12 cellular contexts compared by ENCODE assay signal in the genomic region with DNA sequence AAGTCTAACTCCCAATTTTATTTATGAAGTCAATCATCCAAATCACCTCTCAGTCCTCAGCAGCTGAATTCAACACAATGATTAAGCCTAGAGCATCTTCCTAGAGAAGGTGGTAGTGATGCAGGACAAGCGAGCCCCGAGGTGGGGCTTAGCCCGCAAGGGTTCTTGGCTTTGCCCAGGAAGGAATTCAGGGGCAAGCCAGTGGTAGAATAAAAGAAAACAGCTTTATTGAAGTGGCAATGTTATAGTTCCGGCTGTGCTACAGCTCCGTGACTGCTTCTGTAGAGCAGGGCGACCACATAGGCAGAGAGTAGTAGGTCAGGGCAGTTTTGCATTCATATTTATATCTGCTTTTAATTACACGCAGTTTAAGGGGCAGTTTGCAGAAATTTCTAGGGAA.
DNase-seq lines count a peak whose midpoint lies in the region; ATAC-seq and TF ChIP-seq lines count a peak whose summit lies in the region.
"Had no signal": no experiment of that assay in that cellular context is flagged by ENCODE, and none has a peak within 500 bp of the region (broad histone marks: within the 10 kb centered on the region; RNA-seq: fewer than 3 reads in every experiment).

No MANE protein-coding gene starts in this region.

- no peaks in the 10 kb centered on the region for H3K27me3 Mint-ChIP-seq in activated naive CD8-positive, alpha-beta T cell treated with anti-CD3 and anti-CD28 coated beads, Interleukin-2, amount 50 U/mL, for 24 hours

- H3K4me3 Mint-ChIP-seq in activated naive CD8-positive, alpha-beta T cell treated with anti-CD3 and anti-CD28 coated beads, Interleukin-2, amount 50 U/mL, for 24 hours: peak overlapping the region; percentile 78
- H3K4me3 Mint-ChIP-seq: neural crest cell had no signal

- peaks cover 92% of the 10 kb centered on the region for H3K36me3 Mint-ChIP-seq in activated naive CD8-positive, alpha-beta T cell treated with anti-CD3 and anti-CD28 coated beads, Interleukin-2, amount 50 U/mL, for 24 hours (ENCODE audit: low read depth)

- H3K4me3 ChIP-seq in OCI-LY1 (ENCODE audit: low read depth, low read length, poor library complexity, severe bottlenecking): no peak overlapping the region
- H3K4me3 ChIP-seq in WERI-Rb-1 (ENCODE audit: low read depth, low read length): no peak overlapping the region
- H3K4me3 ChIP-seq: GM23248 had no signal

- H3K9me3 ChIP-seq in OCI-LY1 (ENCODE audit: low read length) (no peaks in the 10 kb centered on the region), WERI-Rb-1 (ENCODE audit: severe bottlenecking) (no peaks in the 10 kb centered on the region)

- no peaks in the 10 kb centered on the region for H3K79me2 ChIP-seq in OCI-LY1 (ENCODE audit: insufficient read depth, low read length)

- H3K9ac ChIP-seq in OCI-LY1 (ENCODE audit: low read length): no peak overlapping the region
- H3K9ac ChIP-seq: GM23248 had no signal

- DNase-seq in activated effector memory CD4-positive, alpha-beta T cell treated with anti-CD3 and anti-CD28 coated beads, Interleukin-2, amount 50 U/mL, for 16 hours: peak; percentile 56
- DNase-seq in activated effector memory CD4-positive, alpha-beta T cell treated with Interleukin-2 at 50 U/mL for 16 hours: no peak
- no peak for DNase-seq in activated naive CD8-positive, alpha-beta T cell treated with anti-CD3 and anti-CD28 coated beads, Interleukin-2, amount 50 U/mL, for 24 hours
- peak; percentile 28 for DNase-seq in stimulated activated CD8-positive, alpha-beta memory T cell treated with anti-CD3 and anti-CD28 coated beads, Interleukin-4, amount 100 ng/mL, for 48 hours
- no peak for DNase-seq in NCI-H1092 treated with DMSO at 0.1 percent for 48 hours (lab: John Stamatoyannopoulos, UW)
- DNase-seq in WERI-Rb-1: no peak
- DNase-seq: Calu3, GM23248, retina had no signal

- H3K4me1 Mint-ChIP-seq in activated naive CD8-positive, alpha-beta T cell treated with anti-CD3 and anti-CD28 coated beads, Interleukin-2, amount 50 U/mL, for 24 hours: peaks cover 94% of the 10 kb centered on the region
- H3K4me1 Mint-ChIP-seq: neural crest cell had no signal

- no peaks in the 10 kb centered on the region for H3K9me2 ChIP-seq in OCI-LY1 (ENCODE audit: low read depth, low read length)

- H3K27ac Mint-ChIP-seq in activated naive CD8-positive, alpha-beta T cell treated with anti-CD3 and anti-CD28 coated beads, Interleukin-2, amount 50 U/mL, for 24 hours: peak overlapping the region; percentile 99

- H3K4me1 ChIP-seq in OCI-LY1 (ENCODE audit: insufficient read depth, low read length, severe bottlenecking): peaks cover 50% of the 10 kb centered on the region

- H3K27me3 ChIP-seq in OCI-LY1 (ENCODE audit: insufficient read depth, low read length) (no peaks in the 10 kb centered on the region), WERI-Rb-1 (ENCODE audit: insufficient read depth, low read depth, severe bottlenecking) (peaks cover 8% of the 10 kb centered on the region)

- H3K27ac ChIP-seq in OCI-LY1 (ENCODE audit: low read depth, low read length, poor library complexity, severe bottlenecking) (no peak overlapping the region), WERI-Rb-1 (no peak overlapping the region)
- H3K27ac ChIP-seq: GM23248 had no signal

- TF ChIP-seq CTCF in OCI-LY1 (IDR thresholded peaks at IDR 0.05; ENCODE audit: low read length): no peak
- TF ChIP-seq CTCF in WERI-Rb-1 (IDR thresholded peaks at IDR 0.05; ENCODE audit: low read depth, low read length): no peak

- no peaks in the 10 kb centered on the region for H4K20me1 ChIP-seq in OCI-LY1 (ENCODE audit: insufficient read depth, low read length)

- H2AFZ ChIP-seq in OCI-LY1 (ENCODE audit: low read length): no peak overlapping the region
- H2AFZ ChIP-seq: GM23248 had no signal

- H3K4me2 ChIP-seq in OCI-LY1 (ENCODE audit: low read length): peak overlapping the region; percentile 40

- ATAC-seq in activated naive CD8-positive, alpha-beta T cell treated with anti-CD3 and anti-CD28 coated beads, Interleukin-2, amount 50 U/mL, for 24 hours: no peak
- no peak for ATAC-seq in HG03354 (IDR thresholded peaks at IDR 0.05; ENCODE audit: poor library complexity, severe bottlenecking, unreplicated experiment)

- H3K36me3 ChIP-seq in OCI-LY1 (ENCODE audit: insufficient read depth, low read length): peaks cover 40% of the 10 kb centered on the region
- no peaks in the 10 kb centered on the region for H3K36me3 ChIP-seq in WERI-Rb-1

- 0 out of 2 replicates have a peak, but pooled peaks cover 2% of the 10 kb centered on the region for H3F3A ChIP-seq in OCI-LY1 (ENCODE audit: insufficient read depth, low read length)

- H3K9me3 Mint-ChIP-seq in activated naive CD8-positive, alpha-beta T cell treated with anti-CD3 and anti-CD28 coated beads, Interleukin-2, amount 50 U/mL, for 24 hours: no peaks in the 10 kb centered on the region
- H3K9me3 Mint-ChIP-seq: neural crest cell had no signal

Comparison
In these comparisons a context has a peak if more than half of its experiments do, and no peak if none do; other contexts are left out.
1. DNase-seq: peak in activated effector memory CD4-positive, alpha-beta T cell treated with anti-CD3 and anti-CD28 coated beads, Interleukin-2, amount 50 U/mL, for 16 hours (single experiment) and stimulated activated CD8-positive, alpha-beta memory T cell treated with anti-CD3 and anti-CD28 coated beads, Interleukin-4, amount 100 ng/mL, for 48 hours (single experiment); none in activated effector memory CD4-positive, alpha-beta T cell treated with Interleukin-2 at 50 U/mL for 16 hours (single experiment), activated naive CD8-positive, alpha-beta T cell treated with anti-CD3 and anti-CD28 coated beads, Interleukin-2, amount 50 U/mL, for 24 hours (single experiment), NCI-H1092 treated with DMSO at 0.1 percent for 48 hours (single experiment) and WERI-Rb-1 (single experiment).